ENCODE assay signal across 1 cellular context in genomic region chr9:124012368-124013262, GRCh38.
TF ChIP-seq lines count a peak whose summit lies in the region.

No MANE protein-coding gene starts in this region.

TF ChIP-seq in SK-N-SH treated with all-trans-retinoic acid at 6 μM for 48 hours, 23 proteins besides CTCF, POLR2A, EP300 and RAD21 (continued from another document):
- no peak for TF ChIP-seq TSHZ2 (CRISPR knock-in tag; IDR thresholded peaks at IDR 0.05)
